In the genomic region with DNA sequence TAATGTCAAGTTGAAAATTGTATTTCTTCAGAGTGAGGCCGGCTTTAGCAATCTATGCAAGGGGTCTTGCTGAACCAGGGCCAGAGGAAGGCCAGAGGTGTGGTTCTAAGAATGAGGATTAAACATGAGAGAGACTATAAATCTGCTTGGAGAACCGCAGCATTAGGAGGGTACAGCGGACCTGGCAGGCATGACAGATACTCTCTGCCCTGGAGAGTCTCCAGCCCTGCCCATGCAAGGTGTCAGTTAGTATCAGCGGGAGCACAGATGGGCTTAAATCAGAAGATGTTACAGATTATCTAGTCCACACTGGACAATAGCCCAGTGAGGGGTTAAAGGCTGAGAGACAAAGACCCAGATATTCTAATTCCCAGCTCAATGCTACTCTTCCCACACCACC, we compare ENCODE assay signal across 1 cellular context.
TF ChIP-seq lines count a peak whose summit lies in the region.

No MANE protein-coding gene starts in this region.

TF ChIP-seq in K562, 482 proteins besides CTCF, POLR2A, EP300 and RAD21:
- TF ChIP-seq, protein P1, sequence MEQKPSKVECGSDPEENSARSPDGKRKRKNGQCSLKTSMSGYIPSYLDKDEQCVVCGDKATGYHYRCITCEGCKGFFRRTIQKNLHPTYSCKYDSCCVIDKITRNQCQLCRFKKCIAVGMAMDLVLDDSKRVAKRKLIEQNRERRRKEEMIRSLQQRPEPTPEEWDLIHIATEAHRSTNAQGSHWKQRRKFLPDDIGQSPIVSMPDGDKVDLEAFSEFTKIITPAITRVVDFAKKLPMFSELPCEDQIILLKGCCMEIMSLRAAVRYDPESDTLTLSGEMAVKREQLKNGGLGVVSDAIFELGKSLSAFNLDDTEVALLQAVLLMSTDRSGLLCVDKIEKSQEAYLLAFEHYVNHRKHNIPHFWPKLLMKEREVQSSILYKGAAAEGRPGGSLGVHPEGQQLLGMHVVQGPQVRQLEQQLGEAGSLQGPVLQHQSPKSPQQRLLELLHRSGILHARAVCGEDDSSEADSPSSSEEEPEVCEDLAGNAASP (IDR thresholded peaks at IDR 0.05): no peak
- TF ChIP-seq HIVEP1 (CRISPR knock-in tag; IDR thresholded peaks at IDR 0.05) (no peak), HMGN3 (IDR thresholded peaks at IDR 0.05; ENCODE audit: borderline replicate concordance, extremely low read depth, insufficient read length, low read depth, low read length) (no peak), MCM7 (IDR thresholded peaks at IDR 0.05) (no peak), CC2D1A (IDR thresholded peaks at IDR 0.05) (no peak), PCBP2 (IDR thresholded peaks at IDR 0.05; ENCODE audit: low read depth, low read length, poor library complexity, severe bottlenecking) (no peak), RBM25 (IDR thresholded peaks at IDR 0.05; ENCODE audit: low read depth, low read length, severe bottlenecking) (no peak), RFX1 (IDR thresholded peaks at IDR 0.05) (no peak), POLR3A (IDR thresholded peaks at IDR 0.05; ENCODE audit: borderline replicate concordance, extremely low read depth, insufficient read depth, insufficient read length) (no peak), KAT7 (CRISPR knock-in tag; IDR thresholded peaks at IDR 0.05; ENCODE audit: borderline replicate concordance) (no peak), NCOA6 (IDR thresholded peaks at IDR 0.05) (no peak), FOXK1 (CRISPR knock-in tag; IDR thresholded peaks at IDR 0.05; ENCODE audit: borderline replicate concordance) (no peak), RCOR1 (IDR thresholded peaks at IDR 0.05; ENCODE audit: borderline replicate concordance in 1 of 2, low read depth in 2 of 2, low read length in 2 of 2) (no peak), MEF2A (IDR thresholded peaks at IDR 0.05; ENCODE audit: control insufficient read depth, low read depth, low read length) (no peak)
- TF ChIP-seq, protein P2, sequence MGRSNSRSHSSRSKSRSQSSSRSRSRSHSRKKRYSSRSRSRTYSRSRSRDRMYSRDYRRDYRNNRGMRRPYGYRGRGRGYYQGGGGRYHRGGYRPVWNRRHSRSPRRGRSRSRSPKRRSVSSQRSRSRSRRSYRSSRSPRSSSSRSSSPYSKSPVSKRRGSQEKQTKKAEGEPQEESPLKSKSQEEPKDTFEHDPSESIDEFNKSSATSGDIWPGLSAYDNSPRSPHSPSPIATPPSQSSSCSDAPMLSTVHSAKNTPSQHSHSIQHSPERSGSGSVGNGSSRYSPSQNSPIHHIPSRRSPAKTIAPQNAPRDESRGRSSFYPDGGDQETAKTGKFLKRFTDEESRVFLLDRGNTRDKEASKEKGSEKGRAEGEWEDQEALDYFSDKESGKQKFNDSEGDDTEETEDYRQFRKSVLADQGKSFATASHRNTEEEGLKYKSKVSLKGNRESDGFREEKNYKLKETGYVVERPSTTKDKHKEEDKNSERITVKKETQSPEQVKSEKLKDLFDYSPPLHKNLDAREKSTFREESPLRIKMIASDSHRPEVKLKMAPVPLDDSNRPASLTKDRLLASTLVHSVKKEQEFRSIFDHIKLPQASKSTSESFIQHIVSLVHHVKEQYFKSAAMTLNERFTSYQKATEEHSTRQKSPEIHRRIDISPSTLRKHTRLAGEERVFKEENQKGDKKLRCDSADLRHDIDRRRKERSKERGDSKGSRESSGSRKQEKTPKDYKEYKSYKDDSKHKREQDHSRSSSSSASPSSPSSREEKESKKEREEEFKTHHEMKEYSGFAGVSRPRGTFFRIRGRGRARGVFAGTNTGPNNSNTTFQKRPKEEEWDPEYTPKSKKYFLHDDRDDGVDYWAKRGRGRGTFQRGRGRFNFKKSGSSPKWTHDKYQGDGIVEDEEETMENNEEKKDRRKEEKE (IDR thresholded peaks at IDR 0.05; ENCODE audit: borderline replicate concordance in 1 of 2, control insufficient read depth in 1 of 2, low read depth in 2 of 2, low read length in 1 of 2): no peak
- TF ChIP-seq, protein P3, sequence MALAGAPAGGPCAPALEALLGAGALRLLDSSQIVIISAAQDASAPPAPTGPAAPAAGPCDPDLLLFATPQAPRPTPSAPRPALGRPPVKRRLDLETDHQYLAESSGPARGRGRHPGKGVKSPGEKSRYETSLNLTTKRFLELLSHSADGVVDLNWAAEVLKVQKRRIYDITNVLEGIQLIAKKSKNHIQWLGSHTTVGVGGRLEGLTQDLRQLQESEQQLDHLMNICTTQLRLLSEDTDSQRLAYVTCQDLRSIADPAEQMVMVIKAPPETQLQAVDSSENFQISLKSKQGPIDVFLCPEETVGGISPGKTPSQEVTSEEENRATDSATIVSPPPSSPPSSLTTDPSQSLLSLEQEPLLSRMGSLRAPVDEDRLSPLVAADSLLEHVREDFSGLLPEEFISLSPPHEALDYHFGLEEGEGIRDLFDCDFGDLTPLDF (CRISPR knock-in tag; IDR thresholded peaks at IDR 0.05): no peak
- TF ChIP-seq, protein P4, sequence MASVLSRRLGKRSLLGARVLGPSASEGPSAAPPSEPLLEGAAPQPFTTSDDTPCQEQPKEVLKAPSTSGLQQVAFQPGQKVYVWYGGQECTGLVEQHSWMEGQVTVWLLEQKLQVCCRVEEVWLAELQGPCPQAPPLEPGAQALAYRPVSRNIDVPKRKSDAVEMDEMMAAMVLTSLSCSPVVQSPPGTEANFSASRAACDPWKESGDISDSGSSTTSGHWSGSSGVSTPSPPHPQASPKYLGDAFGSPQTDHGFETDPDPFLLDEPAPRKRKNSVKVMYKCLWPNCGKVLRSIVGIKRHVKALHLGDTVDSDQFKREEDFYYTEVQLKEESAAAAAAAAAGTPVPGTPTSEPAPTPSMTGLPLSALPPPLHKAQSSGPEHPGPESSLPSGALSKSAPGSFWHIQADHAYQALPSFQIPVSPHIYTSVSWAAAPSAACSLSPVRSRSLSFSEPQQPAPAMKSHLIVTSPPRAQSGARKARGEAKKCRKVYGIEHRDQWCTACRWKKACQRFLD (CRISPR knock-in tag; IDR thresholded peaks at IDR 0.05): no peak
- TF ChIP-seq, protein P5, sequence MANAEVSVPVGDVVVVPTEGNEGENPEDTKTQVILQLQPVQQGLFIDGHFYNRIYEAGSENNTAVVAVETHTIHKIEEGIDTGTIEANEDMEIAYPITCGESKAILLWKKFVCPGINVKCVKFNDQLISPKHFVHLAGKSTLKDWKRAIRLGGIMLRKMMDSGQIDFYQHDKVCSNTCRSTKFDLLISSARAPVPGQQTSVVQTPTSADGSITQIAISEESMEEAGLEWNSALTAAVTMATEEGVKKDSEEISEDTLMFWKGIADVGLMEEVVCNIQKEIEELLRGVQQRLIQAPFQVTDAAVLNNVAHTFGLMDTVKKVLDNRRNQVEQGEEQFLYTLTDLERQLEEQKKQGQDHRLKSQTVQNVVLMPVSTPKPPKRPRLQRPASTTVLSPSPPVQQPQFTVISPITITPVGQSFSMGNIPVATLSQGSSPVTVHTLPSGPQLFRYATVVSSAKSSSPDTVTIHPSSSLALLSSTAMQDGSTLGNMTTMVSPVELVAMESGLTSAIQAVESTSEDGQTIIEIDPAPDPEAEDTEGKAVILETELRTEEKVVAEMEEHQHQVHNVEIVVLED (CRISPR knock-in tag; IDR thresholded peaks at IDR 0.05): no peak
- TF ChIP-seq, protein P6, sequence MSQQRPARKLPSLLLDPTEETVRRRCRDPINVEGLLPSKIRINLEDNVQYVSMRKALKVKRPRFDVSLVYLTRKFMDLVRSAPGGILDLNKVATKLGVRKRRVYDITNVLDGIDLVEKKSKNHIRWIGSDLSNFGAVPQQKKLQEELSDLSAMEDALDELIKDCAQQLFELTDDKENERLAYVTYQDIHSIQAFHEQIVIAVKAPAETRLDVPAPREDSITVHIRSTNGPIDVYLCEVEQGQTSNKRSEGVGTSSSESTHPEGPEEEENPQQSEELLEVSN (IDR thresholded peaks at IDR 0.05; ENCODE audit: borderline replicate concordance in 1 of 2, extremely low read depth in 1 of 2, insufficient read depth in 1 of 2, insufficient read length in 1 of 2, low read depth in 1 of 2, low read length in 1 of 2, poor library complexity in 1 of 2, severe bottlenecking in 1 of 2): no peak
- TF ChIP-seq, protein P7, sequence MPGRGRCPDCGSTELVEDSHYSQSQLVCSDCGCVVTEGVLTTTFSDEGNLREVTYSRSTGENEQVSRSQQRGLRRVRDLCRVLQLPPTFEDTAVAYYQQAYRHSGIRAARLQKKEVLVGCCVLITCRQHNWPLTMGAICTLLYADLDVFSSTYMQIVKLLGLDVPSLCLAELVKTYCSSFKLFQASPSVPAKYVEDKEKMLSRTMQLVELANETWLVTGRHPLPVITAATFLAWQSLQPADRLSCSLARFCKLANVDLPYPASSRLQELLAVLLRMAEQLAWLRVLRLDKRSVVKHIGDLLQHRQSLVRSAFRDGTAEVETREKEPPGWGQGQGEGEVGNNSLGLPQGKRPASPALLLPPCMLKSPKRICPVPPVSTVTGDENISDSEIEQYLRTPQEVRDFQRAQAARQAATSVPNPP (IDR thresholded peaks at IDR 0.05; ENCODE audit: borderline replicate concordance, insufficient read depth, insufficient read length): no peak
TF ChIP-seq in K562: peak in this region for 0.
